ENCODE assay signal across 1 cellular context in the genomic region with DNA sequence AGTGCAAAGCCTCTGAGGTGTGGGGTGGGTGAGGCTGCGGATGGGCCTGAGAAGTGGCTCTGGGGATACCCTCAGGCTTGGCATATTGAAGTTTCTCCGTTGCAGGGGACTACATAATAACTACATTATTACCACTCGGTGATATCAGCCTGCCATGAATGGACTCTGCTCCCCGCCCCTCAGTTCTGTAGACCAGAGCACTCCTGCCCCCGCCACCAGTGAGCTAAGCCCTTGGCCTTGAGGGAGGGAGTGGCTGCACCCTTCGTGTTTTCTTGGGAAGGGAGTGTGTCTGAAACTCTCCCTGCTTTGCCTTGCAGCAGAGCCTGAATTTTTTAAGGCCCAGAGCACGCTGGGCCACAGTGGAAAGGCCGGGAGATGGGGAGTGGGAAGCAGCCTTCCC.
TF ChIP-seq lines count a peak whose summit lies in the region.

No MANE protein-coding gene starts in this region.

TF ChIP-seq in WTC11, 78 proteins besides CTCF, POLR2A, EP300 and RAD21 (continued from another document):
- TF ChIP-seq, protein P1, sequence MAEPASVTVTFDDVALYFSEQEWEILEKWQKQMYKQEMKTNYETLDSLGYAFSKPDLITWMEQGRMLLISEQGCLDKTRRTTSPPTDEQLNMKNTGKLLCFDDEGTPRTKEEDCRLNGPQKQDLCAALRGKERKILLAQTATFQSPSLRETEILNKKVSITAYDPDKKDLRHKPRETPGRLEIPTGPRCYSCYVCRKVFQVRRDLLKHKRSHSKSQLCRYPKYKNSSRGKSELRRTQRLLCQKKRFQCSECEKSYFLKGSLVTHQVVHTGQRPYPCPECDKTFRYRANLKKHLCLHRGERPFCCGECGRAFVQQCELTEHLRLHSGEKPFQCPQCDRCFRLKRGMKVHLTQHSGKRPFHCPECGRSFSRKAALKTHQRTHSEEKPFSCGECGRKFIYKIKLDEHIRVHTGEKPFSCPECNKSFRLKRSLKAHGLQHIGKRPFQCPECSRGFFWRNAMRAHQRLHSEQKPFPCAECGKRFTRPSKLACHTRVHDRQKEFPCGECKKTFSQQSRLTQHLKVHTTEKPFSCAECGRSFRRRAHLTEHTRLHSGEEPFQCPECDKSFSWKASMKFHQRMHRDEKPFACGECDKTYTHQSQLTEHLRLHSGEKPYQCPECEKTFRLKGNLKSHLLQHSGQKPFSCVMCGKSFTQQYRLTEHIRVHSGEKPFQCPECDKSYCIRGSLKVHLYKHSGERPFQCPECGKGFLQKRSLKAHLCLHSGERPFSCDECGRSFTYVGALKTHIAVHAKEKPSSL (CRISPR knock-in tag; conservative IDR thresholded peaks at IDR 0.05), result no peak
